Comparison of ENCODE assay signal across 8 cellular contexts in genomic region chr1:92599184-92599583, GRCh38.
DNase-seq lines count a peak whose midpoint lies in the region; ATAC-seq and TF ChIP-seq lines count a peak whose summit lies in the region.

No MANE protein-coding gene starts in this region.

- no peak overlapping the region for H3K27ac Mint-ChIP-seq in activated CD4-positive, alpha-beta T cell treated with anti-CD3 and anti-CD28 coated beads for 36 hours
- H3K27ac Mint-ChIP-seq in stimulated activated naive CD8-positive, alpha-beta T cell treated with anti-CD3 and anti-CD28 coated beads, Interleukin-15, amount 100 ng/mL, for 72 hours, result no peak overlapping the region

- TF ChIP-seq CTCF in cardiac fibroblast (IDR thresholded peaks at IDR 0.05; ENCODE audit: low read depth, low read length) (peak; percentile 36), retinal pigment epithelial cell (conservative IDR thresholded peaks at IDR 0.05; ENCODE audit: low read depth, low read length) (peak; percentile 29)

- POLR2A ChIA-PET in activated CD4-positive, alpha-beta T cell treated with anti-CD3 and anti-CD28 coated beads for 36 hours (lab: Charles Lee), result no interaction called here

- no peaks in the 10 kb centered on the region for H3K36me3 Mint-ChIP-seq in activated CD4-positive, alpha-beta T cell treated with anti-CD3 and anti-CD28 coated beads for 36 hours (ENCODE audit: low read depth)

- peaks cover 3% of the 10 kb centered on the region for H3K9me3 Mint-ChIP-seq in activated CD4-positive, alpha-beta T cell treated with anti-CD3 and anti-CD28 coated beads for 36 hours (ENCODE audit: low read depth)
- H3K9me3 Mint-ChIP-seq in stimulated activated naive CD8-positive, alpha-beta T cell treated with anti-CD3 and anti-CD28 coated beads, Interleukin-15, amount 100 ng/mL, for 72 hours, result no peaks in the 10 kb centered on the region

- ATAC-seq in activated CD4-positive, alpha-beta T cell treated with anti-CD3 and anti-CD28 coated beads for 36 hours, result peak; percentile 66
- ATAC-seq in stimulated activated naive CD8-positive, alpha-beta T cell treated with anti-CD3 and anti-CD28 coated beads, Interleukin-15, amount 100 ng/mL, for 72 hours, result no peak

- intact Hi-C loops in activated CD4-positive, alpha-beta T cell treated with anti-CD3 and anti-CD28 coated beads for 36 hours (cut with DNase I, micrococcal nuclease), result loop anchor here (1.0 to 5.0 kb wide), 2 partner anchors 289 to 302 kb away; partner anchors contain the start of genes GLMN (in 1 of the 2) and RPAP2 (in 1 of the 2)

- DNase-seq in activated CD4-positive, alpha-beta T cell treated with anti-CD3 and anti-CD28 coated beads for 36 hours, result no peak
- no peak for DNase-seq in activated CD4-positive, alpha-beta T cell treated with anti-CD3 and anti-CD28 coated beads, Interleukin-2, amount 50 U/mL, for 4 hours
- DNase-seq in M059J (ENCODE audit: low read depth) (peak; percentile 52), cardiac fibroblast (ENCODE audit: low read depth in 2 of 2) (peak; percentile 69 to 71), retinal pigment epithelial cell (ENCODE audit: low read depth) (no peak), activated T-cell treated with anti-CD3 and anti-CD28 coated beads for 4 hours (no peak), NCI-H1092 treated with DMSO at 0.1 percent for 48 hours (lab: John Stamatoyannopoulos, UW) (no peak)
- DNase-seq in stimulated activated naive CD8-positive, alpha-beta T cell treated with anti-CD3 and anti-CD28 coated beads, Interleukin-15, amount 100 ng/mL, for 72 hours, result no peak

- H3K4me3 ChIP-seq in cardiac fibroblast (replicated peaks in 1 of 2; ENCODE audit: low read depth in 2 of 2, low read length in 2 of 2) (no peak overlapping the region), retinal pigment epithelial cell (ENCODE audit: low read length) (no peak overlapping the region)

- peaks cover 36% of the 10 kb centered on the region for H3K4me1 Mint-ChIP-seq in activated CD4-positive, alpha-beta T cell treated with anti-CD3 and anti-CD28 coated beads for 36 hours
- peaks cover 33% of the 10 kb centered on the region for H3K4me1 Mint-ChIP-seq in stimulated activated naive CD8-positive, alpha-beta T cell treated with anti-CD3 and anti-CD28 coated beads, Interleukin-15, amount 100 ng/mL, for 72 hours

- no peak overlapping the region for H3K4me3 Mint-ChIP-seq in activated CD4-positive, alpha-beta T cell treated with anti-CD3 and anti-CD28 coated beads for 36 hours
- no peak overlapping the region for H3K4me3 Mint-ChIP-seq in stimulated activated naive CD8-positive, alpha-beta T cell treated with anti-CD3 and anti-CD28 coated beads, Interleukin-15, amount 100 ng/mL, for 72 hours

- no peaks in the 10 kb centered on the region for H3K27me3 Mint-ChIP-seq in activated CD4-positive, alpha-beta T cell treated with anti-CD3 and anti-CD28 coated beads for 36 hours
- no peaks in the 10 kb centered on the region for H3K27me3 Mint-ChIP-seq in stimulated activated naive CD8-positive, alpha-beta T cell treated with anti-CD3 and anti-CD28 coated beads, Interleukin-15, amount 100 ng/mL, for 72 hours

- CTCF ChIA-PET in activated CD4-positive, alpha-beta T cell treated with anti-CD3 and anti-CD28 coated beads for 36 hours (lab: Charles Lee), result interaction anchor here (0.7 to 1.2 kb wide), 3 partner anchors 25 to 121 kb away, joined by 4 to 6 read pairs (median 4); no protein-coding TSS in a partner anchor

Comparison
In these comparisons a context has a peak if more than half of its experiments do, and no peak if none do; other contexts are left out.
1. DNase-seq: peak in M059J (single experiment) and cardiac fibroblast (2 of 2); none in activated CD4-positive, alpha-beta T cell treated with anti-CD3 and anti-CD28 coated beads for 36 hours (single experiment), activated CD4-positive, alpha-beta T cell treated with anti-CD3 and anti-CD28 coated beads, Interleukin-2, amount 50 U/mL, for 4 hours (0 of 2), retinal pigment epithelial cell (single experiment), activated T-cell treated with anti-CD3 and anti-CD28 coated beads for 4 hours (single experiment), stimulated activated naive CD8-positive, alpha-beta T cell treated with anti-CD3 and anti-CD28 coated beads, Interleukin-15, amount 100 ng/mL, for 72 hours (0 of 2) and NCI-H1092 treated with DMSO at 0.1 percent for 48 hours (single experiment).